1 cellular context compared by ENCODE assay signal in genomic region chr11:116993599-116993998, GRCh38.
TF ChIP-seq lines count a peak whose summit lies in the region.

No MANE protein-coding gene starts in this region.

TF ChIP-seq in IMR-90, 13 proteins besides CTCF, POLR2A, EP300 and RAD21 (continued from another document):
- TF ChIP-seq RCOR1 (IDR thresholded peaks at IDR 0.05; ENCODE audit: insufficient replicate concordance, low read length), result no peak
- TF ChIP-seq BHLHE40 (IDR thresholded peaks at IDR 0.05; ENCODE audit: low read depth, low read length), result no peak
- TF ChIP-seq FOS (IDR thresholded peaks at IDR 0.05; ENCODE audit: low read depth, low read length), result no peak
- TF ChIP-seq CEBPB (IDR thresholded peaks at IDR 0.05; ENCODE audit: low read depth, low read length), result no peak
- TF ChIP-seq SMC3 (IDR thresholded peaks at IDR 0.05; ENCODE audit: low read depth, low read length), result no peak
- TF ChIP-seq, protein P1, sequence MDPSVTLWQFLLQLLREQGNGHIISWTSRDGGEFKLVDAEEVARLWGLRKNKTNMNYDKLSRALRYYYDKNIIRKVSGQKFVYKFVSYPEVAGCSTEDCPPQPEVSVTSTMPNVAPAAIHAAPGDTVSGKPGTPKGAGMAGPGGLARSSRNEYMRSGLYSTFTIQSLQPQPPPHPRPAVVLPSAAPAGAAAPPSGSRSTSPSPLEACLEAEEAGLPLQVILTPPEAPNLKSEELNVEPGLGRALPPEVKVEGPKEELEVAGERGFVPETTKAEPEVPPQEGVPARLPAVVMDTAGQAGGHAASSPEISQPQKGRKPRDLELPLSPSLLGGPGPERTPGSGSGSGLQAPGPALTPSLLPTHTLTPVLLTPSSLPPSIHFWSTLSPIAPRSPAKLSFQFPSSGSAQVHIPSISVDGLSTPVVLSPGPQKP (IDR thresholded peaks at IDR 0.05; ENCODE audit: borderline replicate concordance, low read depth, low read length), result no peak
